Comparison of ENCODE assay signal across 8 cellular contexts in genomic region chr9:37913480-37914153, GRCh38. TPM values are rescaled to one million over a fixed set of nuclear protein-coding genes. Genes with fewer than 3 reads are reported as not detected.
DNase-seq lines count a peak whose midpoint lies in the region; FAIRE-seq and TF ChIP-seq lines count a peak whose summit lies in the region.

No MANE protein-coding gene starts in this region.

- peak; percentile 100 for TF ChIP-seq CTCF in BE2C (IDR thresholded peaks at IDR 0.05; ENCODE audit: low read depth, low read length)

- DNase-seq in BE2C, result peak; percentile 89
- DNase-seq in GM19239 (ENCODE audit: insufficient read length, low spot score), result peak; percentile 81
- DNase-seq in HPDE6-E6E7 (ENCODE audit: extremely low spot score), result peak; percentile 66
- peak; percentile 78 for DNase-seq in NOMO-1 treated with DMSO at 0.1 percent for 48 hours (lab: John Stamatoyannopoulos, UW; ENCODE audit: unreplicated experiment)
- DNase-seq in activated CD8-positive, alpha-beta memory T cell treated with anti-CD3 and anti-CD28 coated beads for 4 hours (ENCODE audit: low read depth in 2 of 2), result peak; percentile 51 to 67
- DNase-seq in epithelial cell of prostate (ENCODE audit: low read depth, low spot score), result no peak
- peak; percentile 89 for DNase-seq in mucosa of gallbladder (ENCODE audit: low spot score)
- peak; percentile 56 to 58 for DNase-seq in stimulated activated CD8-positive, alpha-beta memory T cell treated with anti-CD3 and anti-CD28 coated beads, Interleukin-7, amount 100 ng/mL, for 4 hours (ENCODE audit: low read depth in 2 of 2)

- no peak overlapping the region for H3K4me3 ChIP-seq in BE2C (ENCODE audit: low read depth, low read length)

- peak; percentile 97 for FAIRE-seq in GM19239 (lab: Jason Lieb, UNC)

- peak overlapping the region; percentile 22 for H3K27ac ChIP-seq in epithelial cell of prostate

- H3K9me3 ChIP-seq in BE2C, result no peaks in the 10 kb centered on the region

- peaks cover 4% of the 10 kb centered on the region for H3K4me1 ChIP-seq in BE2C

- no peaks in the 10 kb centered on the region for H3K27me3 ChIP-seq in BE2C

- H3K36me3 ChIP-seq in BE2C, result peaks cover 12% of the 10 kb centered on the region

RNA-seq across cellular contexts. Expression of gene SLC25A51, which starts 9.7 kb away (rescaled TPM):
- polyA plus RNA-seq in BE2C (2012; ENCODE audit: insufficient read depth, insufficient read length, low read depth), result 6.5 TPM
- total RNA-seq in mucosa of gallbladder, result 29.0 TPM
